Comparison of ENCODE assay signal across 26 cellular contexts in genomic region chr2:138550670-138551287, GRCh38.
"Had no signal": no experiment of that assay in that cellular context is flagged by ENCODE, and none has a peak within 500 bp of the region (broad histone marks: within the 10 kb centered on the region; RNA-seq: fewer than 3 reads in every experiment).

No MANE protein-coding gene starts in this region.

- H3K27ac ChIP-seq: brain microvascular endothelial cell, esophagus muscularis mucosa, heart right ventricle, left lung, parathyroid adenoma, spleen, thoracic aorta, uterus, VCaP had no signal

- DNase-seq: activated CD4-positive, alpha-beta T cell treated with anti-CD3 and anti-CD28 coated beads for 48 hours; activated CD4-positive, alpha-beta T cell treated with anti-CD3 and anti-CD28 coated beads, Interleukin-2, amount 50 U/mL, for 48 hours; activated CD8-positive, alpha-beta memory T cell treated with anti-CD3 and anti-CD28 coated beads for 24 hours; activated gamma-delta T cell treated with Interleukin-2 at 50 U/mL for 16 hours; activated naive CD4-positive, alpha-beta T cell treated with anti-CD3 and anti-CD28 coated beads, Interleukin-2, amount 50 U/mL, for 16 hours; activated T-cell treated with anti-CD3 and anti-CD28 coated beads, Interleukin-2, amount 50 U/mL, for 1 hour; amniotic stem cell; brain microvascular endothelial cell; cortex of kidney; foreskin melanocyte; heart right ventricle; left lung; naive B cell; nucleus accumbens; right cardiac atrium; spleen; T-cell; uterus had no signal

- H3K4me1 ChIP-seq: left lung, parathyroid adenoma, uterus had no signal

- FAIRE-seq: astrocyte had no signal

- H3K4me3 ChIP-seq: esophagus muscularis mucosa, heart right ventricle, left lung, lung, spleen, thoracic aorta, uterus had no signal

- H3K27me3 ChIP-seq: brain microvascular endothelial cell, esophagus muscularis mucosa, heart right ventricle, left lung, spleen, uterus had no signal

- H3K9me3 ChIP-seq: esophagus muscularis mucosa, heart right ventricle, left lung, spleen, thoracic aorta, uterus had no signal

- ATAC-seq: activated CD4-positive, CD25-positive, alpha-beta regulatory T cell treated with anti-CD3 and anti-CD28 coated beads, Interleukin-2, amount 50 U/mL, for 24 hours; activated T-helper 17 cell treated with anti-CD3 and anti-CD28 coated beads, Interleukin-2, amount 50 U/mL, for 72 hours; heart right ventricle; left lung; right cardiac atrium; T-cell had no signal

- H3K36me3 ChIP-seq: brain microvascular endothelial cell, uterus had no signal
